ENCODE assay signal across 18 cellular contexts in genomic region chr3:168859574-168859973, GRCh38.
DNase-seq lines count a peak whose midpoint lies in the region; ATAC-seq and TF ChIP-seq lines count a peak whose summit lies in the region.
"Had no signal": no experiment of that assay in that cellular context is flagged by ENCODE, and none has a peak within 500 bp of the region (broad histone marks: within the 10 kb centered on the region; RNA-seq: fewer than 3 reads in every experiment).

No MANE protein-coding gene starts in this region.

- no peak for TF ChIP-seq EP300 in stomach (IDR thresholded peaks at IDR 0.05)

- H3K27me3 Mint-ChIP-seq in activated naive CD8-positive, alpha-beta T cell treated with anti-CD3 and anti-CD28 coated beads for 36 hours = peaks cover 4% of the 10 kb centered on the region
- H3K27me3 Mint-ChIP-seq: CD4-positive, alpha-beta T cell had no signal

- peaks cover 5% of the 10 kb centered on the region for H3K9me3 Mint-ChIP-seq in activated naive CD8-positive, alpha-beta T cell treated with anti-CD3 and anti-CD28 coated beads for 36 hours

- no peaks in the 10 kb centered on the region for H3K36me3 Mint-ChIP-seq in activated naive CD8-positive, alpha-beta T cell treated with anti-CD3 and anti-CD28 coated beads for 36 hours

- H3K4me1 ChIP-seq in BLaER1 = peaks cover 44% of the 10 kb centered on the region
- peaks cover 0 to 51% (median 14%) of the 10 kb centered on the region in 4 donors for H3K4me1 ChIP-seq in stomach
- H3K4me1 ChIP-seq in body of pancreas = peaks cover 38% of the 10 kb centered on the region
- H3K4me1 ChIP-seq: A549 had no signal

- peak; percentile 43 for DNase-seq in HT-29 (ENCODE audit: low spot score)
- DNase-seq in stomach = no peak
- DNase-seq in body of pancreas = no peak
- no peak for DNase-seq in activated naive CD8-positive, alpha-beta T cell treated with anti-CD3 and anti-CD28 coated beads for 36 hours
- no peak for DNase-seq in NCI-H345 treated with DMSO at 0.1 percent for 48 hours (lab: John Stamatoyannopoulos, UW; ENCODE audit: unreplicated experiment)
- DNase-seq: AML-193; C1 segment of cervical spinal cord; CD4-positive, alpha-beta T cell; DMS153; DMS79 treated with DMSO at 0.1 percent for 48 hours; EL; GOT3; H9; IMR-90; KG1 had no signal

- no peak overlapping the region for H3K4me3 Mint-ChIP-seq in activated naive CD8-positive, alpha-beta T cell treated with anti-CD3 and anti-CD28 coated beads for 36 hours
- H3K4me3 Mint-ChIP-seq: CD4-positive, alpha-beta T cell; H9 had no signal

- H3K27ac ChIP-seq in BLaER1 = peak overlapping the region; percentile 18
- peak overlapping the region; percentile 32; the same call in 1 of the 2 replicates for H3K27ac ChIP-seq in VCaP
- H3K27ac ChIP-seq in stomach = peak overlapping the region in 3 of 5 donors; percentile 39 to 52 (median 44)
- H3K27ac ChIP-seq in body of pancreas = peak overlapping the region in 1 of 4 donors; percentile 13
- H3K27ac ChIP-seq: A549 had no signal

- no peaks in the 10 kb centered on the region for H3K4me1 Mint-ChIP-seq in activated naive CD8-positive, alpha-beta T cell treated with anti-CD3 and anti-CD28 coated beads for 36 hours
- H3K4me1 Mint-ChIP-seq: H9 had no signal

- H3K27me3 ChIP-seq in BLaER1 = no peaks in the 10 kb centered on the region
- H3K27me3 ChIP-seq in stomach = no peaks in the 10 kb centered on the region
- H3K27me3 ChIP-seq in body of pancreas = no peaks in the 10 kb centered on the region

- H3K9ac ChIP-seq in BLaER1 = no peak overlapping the region

- intact Hi-C loops in stomach (cut with DNase I; ENCODE audit: low total_unique reads) (no loop called here), body of pancreas (cut with DNase I) (no loop called here)

- H3K4me3 ChIP-seq in BLaER1 (no peak overlapping the region; the same call in 1 of the 2 replicates), stomach (no peak overlapping the region), body of pancreas (no peak overlapping the region)
- H3K4me3 ChIP-seq: A549 had no signal

- no peak for ATAC-seq in body of pancreas
- ATAC-seq: A549 had no signal

- 25 to 53% (median 45%) methylated on average over 2 of the region's 2 CpGs for WGBS in stomach, 5 donors
- 57 to 78% methylated on average over 2 of the region's 2 CpGs for WGBS in body of pancreas, 2 donors

- H3K36me3 ChIP-seq in BLaER1 = no peaks in the 10 kb centered on the region
- no peaks in the 10 kb centered on the region for H3K36me3 ChIP-seq in stomach
- H3K36me3 ChIP-seq in body of pancreas (replicated peaks in 1 of 2; ENCODE audit: insufficient read depth in 1 of 2, low read depth in 2 of 2) = no peaks in the 10 kb centered on the region

- TF ChIP-seq POLR2A in stomach (IDR thresholded peaks at IDR 0.05) (no peak), body of pancreas (IDR thresholded peaks at IDR 0.05) (no peak)

- peak overlapping the region; percentile 83 for H3K4me2 ChIP-seq in BLaER1
- H3K4me2 ChIP-seq: A549 had no signal

- no peak overlapping the region for H3K27ac Mint-ChIP-seq in activated naive CD8-positive, alpha-beta T cell treated with anti-CD3 and anti-CD28 coated beads for 36 hours
- H3K27ac Mint-ChIP-seq: CD4-positive, alpha-beta T cell; H9 had no signal

- TF ChIP-seq CTCF in VCaP (conservative IDR thresholded peaks at IDR 0.05) (no peak), stomach (IDR thresholded peaks at IDR 0.05) (no peak), body of pancreas (IDR thresholded peaks at IDR 0.05) (no peak)

- no peaks in the 10 kb centered on the region for H4K20me1 ChIP-seq in BLaER1

- H3K9me3 ChIP-seq in BLaER1 (peaks cover 22% of the 10 kb centered on the region), stomach (peaks cover 0 to 11% (median 0%) of the 10 kb centered on the region in 4 donors), body of pancreas (no peaks in the 10 kb centered on the region)
- H3K9me3 ChIP-seq: A549 had no signal
